ENCODE assay signal across 10 cellular contexts in genomic region chr9:35906923-35907699, GRCh38. TPM values are rescaled to one million over a fixed set of nuclear protein-coding genes. Genes with fewer than 3 reads are reported as not detected.
DNase-seq lines count a peak whose midpoint lies in the region; ATAC-seq and TF ChIP-seq lines count a peak whose summit lies in the region.
"Had no signal": no experiment of that assay in that cellular context is flagged by ENCODE, and none has a peak within 500 bp of the region (broad histone marks: within the 10 kb centered on the region; RNA-seq: fewer than 3 reads in every experiment).

No MANE protein-coding gene starts in this region.

- H3K4me1 ChIP-seq in BLaER1 (peaks cover 54% of the 10 kb centered on the region), Panc1 (ENCODE audit: control insufficient read depth, insufficient read depth, low read length) (peaks cover 77% of the 10 kb centered on the region), fibroblast of lung (ENCODE audit: control insufficient read depth, extremely low read depth, insufficient read depth, low read length) (peaks cover 45% of the 10 kb centered on the region), osteoblast (ENCODE audit: insufficient read depth, low read length) (peaks cover 55% of the 10 kb centered on the region)

- no peaks in the 10 kb centered on the region for H3K27me3 ChIP-seq in BLaER1
- no peaks in the 10 kb centered on the region for H3K27me3 ChIP-seq in Panc1 (ENCODE audit: control insufficient read depth, insufficient read depth, low read length)
- H3K27me3 ChIP-seq in fibroblast of lung (ENCODE audit: control insufficient read depth, insufficient read depth, low read length), result no peaks in the 10 kb centered on the region
- no peaks in the 10 kb centered on the region for H3K27me3 ChIP-seq in osteoblast (ENCODE audit: insufficient read depth, low read length)

- no peak for TF ChIP-seq CTCF in Panc1 (IDR thresholded peaks at IDR 0.05)
- TF ChIP-seq CTCF in fibroblast of lung (conservative IDR thresholded peaks at IDR 0.05 in 1 of 2, IDR thresholded peaks at IDR 0.05 in 1 of 2; ENCODE audit: low read depth in 1 of 2, low read length in 2 of 2), result no peak
- TF ChIP-seq CTCF in osteoblast (IDR thresholded peaks at IDR 0.05; ENCODE audit: extremely low read depth, low read depth, low read length), result no peak

- H4K20me1 ChIP-seq in BLaER1, result no peaks in the 10 kb centered on the region
- H4K20me1 ChIP-seq in fibroblast of lung (ENCODE audit: control insufficient read depth, extremely low read depth, insufficient read depth, low read length), result no peaks in the 10 kb centered on the region
- H4K20me1 ChIP-seq in osteoblast (ENCODE audit: insufficient read depth, low read length), result no peaks in the 10 kb centered on the region

- peak overlapping the region; percentile 4 for H2AFZ ChIP-seq in fibroblast of lung (ENCODE audit: low read length)
- H2AFZ ChIP-seq in osteoblast (ENCODE audit: low read length), result peak overlapping the region; percentile 38

- H3K4me3 ChIP-seq in BLaER1 (no peak overlapping the region), Panc1 (ENCODE audit: low read depth in 2 of 2, low read length in 2 of 2) (no peak overlapping the region), fibroblast of lung (replicated peaks in 1 of 4; ENCODE audit: control extremely low read depth in 1 of 4, insufficient read depth in 1 of 4, low read depth in 3 of 4, low read length in 4 of 4) (peak overlapping the region in 3 of 4 experiments; percentile 9 to 32 (median 16)), osteoblast (ENCODE audit: insufficient read depth, low read length) (peak overlapping the region; percentile 56)

- intact Hi-C loops in Panc1 (cut with micrococcal nuclease; ENCODE audit: unreplicated experiment), result no loop called here

- H3K9me3 ChIP-seq in BLaER1, result no peaks in the 10 kb centered on the region
- no peaks in the 10 kb centered on the region for H3K9me3 ChIP-seq in Panc1 (ENCODE audit: control insufficient read depth, insufficient read depth, low read depth, low read length)
- no peaks in the 10 kb centered on the region for H3K9me3 ChIP-seq in fibroblast of lung (ENCODE audit: control insufficient read depth, insufficient read depth, low read depth, low read length)
- H3K9me3 ChIP-seq in osteoblast (ENCODE audit: low read depth, low read length), result no peaks in the 10 kb centered on the region

- H3K9ac ChIP-seq in BLaER1 (no peak overlapping the region), fibroblast of lung (ENCODE audit: insufficient read depth, low read length) (peak overlapping the region; percentile 54)

- no peaks in the 10 kb centered on the region for H3K79me2 ChIP-seq in fibroblast of lung (ENCODE audit: control insufficient read depth, insufficient read depth, low read length)
- H3K79me2 ChIP-seq in osteoblast (ENCODE audit: insufficient read depth, low read length), result peaks cover 4% of the 10 kb centered on the region

- H3K36me3 ChIP-seq in BLaER1, result no peaks in the 10 kb centered on the region
- H3K36me3 ChIP-seq in Panc1 (ENCODE audit: control insufficient read depth, insufficient read depth, low read length), result no peaks in the 10 kb centered on the region
- H3K36me3 ChIP-seq in fibroblast of lung (ENCODE audit: control insufficient read depth, insufficient read depth, low read length), result no peaks in the 10 kb centered on the region
- no peaks in the 10 kb centered on the region for H3K36me3 ChIP-seq in osteoblast (ENCODE audit: insufficient read depth, low read length)

- DNase-seq in Panc1 (ENCODE audit: low read depth, low spot score) (no peak), fibroblast of lung (ENCODE audit: low read depth in 2 of 2) (peak; percentile 88 to 95), osteoblast (ENCODE audit: insufficient read length, low spot score, missing footprints) (peak; percentile 91), HEK293T (ENCODE audit: extremely low spot score) (no peak)
- no peak for DNase-seq in stimulated activated naive CD4-positive, alpha-beta T cell treated with Interleukin-2 at 50 U/mL for 16 hours (lab: John Stamatoyannopoulos, UW)

- in situ Hi-C loops in Panc1 (cut with HindIII; ENCODE audit: low pct_unique_long_range_greater_than_20kb, low sequenced_read_pairs), result no loop called here

- H3K4me2 ChIP-seq in BLaER1 (peak overlapping the region; percentile 76), fibroblast of lung (ENCODE audit: extremely low read depth, insufficient read depth, low read length) (peak overlapping the region; percentile 90), osteoblast (ENCODE audit: insufficient read depth, low read length) (peak overlapping the region; percentile 57)

- CTCF ChIA-PET in Panc1 (lab: Charles Lee), result interaction anchor here (0.7 kb wide), 1 partner anchor 25 kb away, joined by 3 read pairs; no protein-coding TSS in a partner anchor
- CTCF ChIA-PET in HEK293T (lab: Yijun Ruan, JAX), result no interaction called here

- H3K27ac ChIP-seq in BLaER1 (peak overlapping the region; percentile 61; the same call in 1 of the 2 replicates), Panc1 (ENCODE audit: low read length) (peak overlapping the region; percentile 78), fibroblast of lung (ENCODE audit: insufficient read depth, low read length) (peak overlapping the region; percentile 95), osteoblast (ENCODE audit: low read depth, low read length) (peak overlapping the region; percentile 95)

- ATAC-seq in Panc1, result peak; percentile 15; the same call in 1 of the 2 replicates
- ATAC-seq in GM18867 (IDR thresholded peaks at IDR 0.05; ENCODE audit: unreplicated experiment), result no peak
- ATAC-seq in HG03039 (IDR thresholded peaks at IDR 0.05; ENCODE audit: unreplicated experiment), result no peak

- no TSS peak for BruUV-seq in Panc1 (replicated peaks; lab: Mats Ljungman, UMichigan)

- POLR2A ChIA-PET in Panc1 (lab: Charles Lee) (no interaction called here), HEK293T (lab: Yijun Ruan, JAX) (no interaction called here)

TF ChIP-seq in HEK293T, 16 proteins besides CTCF, POLR2A, EP300 and RAD21:
- TF ChIP-seq NFRKB (IDR thresholded peaks at IDR 0.05) (no peak), ELF4 (IDR thresholded peaks at IDR 0.05) (no peak), ZNF384 (IDR thresholded peaks at IDR 0.05) (no peak), CTBP1 (IDR thresholded peaks at IDR 0.05; ENCODE audit: borderline replicate concordance) (no peak), FOXK2 (IDR thresholded peaks at IDR 0.05) (no peak), L3MBTL2 (conservative IDR thresholded peaks at IDR 0.05) (no peak), ARNT (IDR thresholded peaks at IDR 0.05) (no peak), SP1 (IDR thresholded peaks at IDR 0.05) (no peak), FOXA1 (IDR thresholded peaks at IDR 0.05) (no peak), TARDBP (IDR thresholded peaks at IDR 0.05) (no peak), SUZ12 (IDR thresholded peaks at IDR 0.05) (no peak), PKNOX1 (IDR thresholded peaks at IDR 0.05) (no peak), HDGF (IDR thresholded peaks at IDR 0.05; ENCODE audit: borderline replicate concordance) (no peak), LEF1 (IDR thresholded peaks at IDR 0.05; ENCODE audit: borderline replicate concordance) (no peak), FOXM1 (IDR thresholded peaks at IDR 0.05; ENCODE audit: borderline replicate concordance) (no peak), BHLHE40 (IDR thresholded peaks at IDR 0.05; ENCODE audit: borderline replicate concordance) (no peak)

RNA-seq across cellular contexts. Expression of gene HRCT1, which starts 1.1 kb away (rescaled TPM):
- not detected for total RNA-seq in Panc1 (2021; ENCODE audit: unreplicated experiment)
- polyA plus RNA-seq in Panc1 (2012; ENCODE audit: insufficient read length), result not detected
- 0.26 and 1.2 TPM in 2 replicates for total RNA-seq in fibroblast of lung
- polyA plus RNA-seq in fibroblast of lung, result 3.1 and 3.3 TPM in 2 replicates
- polyA plus RNA-seq in fibroblast of lung (2012), result 5.9 and 6.3 TPM in 2 replicates
- polyA minus RNA-seq in fibroblast of lung (ENCODE audit: low replicate concordance), result 5.4 and 6.0 TPM in 2 replicates
- total RNA-seq in osteoblast, result 1.8 and 5.1 TPM in 2 replicates
- total RNA-seq: T-helper 1 cell treated with Interleukin-12 subunit alpha and Interleukin-12 subunit beta and Interleukin-4 antibody, amounts not matched to agents 30 ng/mL and 1 ng/mL, for 36 hours had no signal
- polyA plus RNA-seq: keratinocyte had no signal

RNA-seq across cellular contexts. Expression of gene SPAAR, which starts 2.2 kb away (rescaled TPM):
- not detected for total RNA-seq in Panc1 (2021; ENCODE audit: unreplicated experiment)
- polyA plus RNA-seq in Panc1 (2012; ENCODE audit: insufficient read length), result not detected
- total RNA-seq in fibroblast of lung, result under 0.01 and 0.17 TPM in 2 replicates
- 0.34 and 0.41 TPM in 2 replicates for polyA plus RNA-seq in fibroblast of lung
- polyA plus RNA-seq in fibroblast of lung (2012), result 0.37 and 0.48 TPM in 2 replicates
- polyA minus RNA-seq in fibroblast of lung (ENCODE audit: low replicate concordance), result not detected in 2 replicates
- 0.29 and 0.72 TPM in 2 replicates for total RNA-seq in osteoblast
- total RNA-seq: T-helper 1 cell treated with Interleukin-12 subunit alpha and Interleukin-12 subunit beta and Interleukin-4 antibody, amounts not matched to agents 30 ng/mL and 1 ng/mL, for 36 hours had no signal
- polyA plus RNA-seq: keratinocyte had no signal

RNA-seq across cellular contexts. Expression of gene OR13J1, which starts 36.9 kb away (rescaled TPM):
- total RNA-seq in Panc1 (2021; ENCODE audit: unreplicated experiment) (not detected), fibroblast of lung (not detected in 2 replicates), osteoblast (not detected in 2 replicates)
- polyA plus RNA-seq in Panc1 (2012; ENCODE audit: insufficient read length), result not detected
- not detected in 2 replicates for polyA plus RNA-seq in fibroblast of lung
- not detected in 2 replicates for polyA plus RNA-seq in fibroblast of lung (2012)
- not detected in 2 replicates for polyA minus RNA-seq in fibroblast of lung (ENCODE audit: low replicate concordance)
- total RNA-seq: T-helper 1 cell treated with Interleukin-12 subunit alpha and Interleukin-12 subunit beta and Interleukin-4 antibody, amounts not matched to agents 30 ng/mL and 1 ng/mL, for 36 hours had no signal
- polyA plus RNA-seq: keratinocyte had no signal

RNA-seq across cellular contexts. Expression of gene OR2S2, which starts 50.8 kb away (rescaled TPM):
- total RNA-seq in Panc1 (2021; ENCODE audit: unreplicated experiment) (not detected), fibroblast of lung (0.17 TPM in 1 of 2 replicates, not detected in the other), osteoblast (under 0.01 TPM in 2 replicates)
- polyA plus RNA-seq in Panc1 (2012; ENCODE audit: insufficient read length), result not detected
- polyA plus RNA-seq in fibroblast of lung, result 0.17 and 0.18 TPM in 2 replicates
- not detected in 2 replicates for polyA plus RNA-seq in fibroblast of lung (2012)
- not detected in 2 replicates for polyA minus RNA-seq in fibroblast of lung (ENCODE audit: low replicate concordance)
- total RNA-seq: T-helper 1 cell treated with Interleukin-12 subunit alpha and Interleukin-12 subunit beta and Interleukin-4 antibody, amounts not matched to agents 30 ng/mL and 1 ng/mL, for 36 hours had no signal
- polyA plus RNA-seq: keratinocyte had no signal

Comparison
In these comparisons a context has a peak if more than half of its experiments do, and no peak if none do; other contexts are left out.
1. H3K4me3 ChIP-seq: peak in fibroblast of lung (3 of 4) and osteoblast (single experiment); none in BLaER1 (single experiment) and Panc1 (0 of 2).
2. DNase-seq: peak in fibroblast of lung (2 of 2) and osteoblast (single experiment); none in Panc1 (single experiment), stimulated activated naive CD4-positive, alpha-beta T cell treated with Interleukin-2 at 50 U/mL for 16 hours (single experiment) and HEK293T (single experiment).
3. Peak in every context shown above with its lines, with median percentiles within 50 percentile points of each other: H3K27ac ChIP-seq and H3K4me2 ChIP-seq.